ENCODE assay signal across 24 cellular contexts in genomic region chr17:1800240-1800639, GRCh38. TPM values are rescaled to one million over a fixed set of nuclear protein-coding genes. Genes with fewer than 3 reads are reported as not detected.
DNase-seq lines count a peak whose midpoint lies in the region; ATAC-seq and TF ChIP-seq lines count a peak whose summit lies in the region.
"Had no signal": no experiment of that assay in that cellular context is flagged by ENCODE, and none has a peak within 500 bp of the region (broad histone marks: within the 10 kb centered on the region; RNA-seq: fewer than 3 reads in every experiment).

No MANE protein-coding gene starts in this region.

- H3K9me3 ChIP-seq in spleen, result no peaks in the 10 kb centered on the region
- H3K9me3 ChIP-seq: Peyer's patch had no signal

- H3K27ac Mint-ChIP-seq in glutamatergic neuron (ENCODE audit: unreplicated experiment), result peak overlapping the region; percentile 67

- DNase-seq in Right ventricle myocardium inferior (ENCODE audit: missing footprints), result no peak
- DNase-seq in cardiac septum (ENCODE audit: low spot score), result no peak
- no peak for DNase-seq in glutamatergic neuron
- peak; percentile 47 for DNase-seq in left ventricle myocardium superior
- peak; percentile 25 for DNase-seq in spleen
- no peak for DNase-seq in kidney tubule cell (ENCODE audit: low spot score)
- DNase-seq: AML-193; DMS53; GDM1; MM.1S; NCI-H1092; NCI-H1436 treated with DMSO at 0.1 percent for 48 hours; NCI-H1930; NCI-H2227 treated with DMSO at 0.1 percent for 48 hours; NCI-H510A treated with DMSO at 0.1 percent for 48 hours; NCI-H748 treated with DMSO at 0.1 percent for 48 hours; NK-92 treated with Interleukin-12 subunit alpha and Interleukin-12 subunit beta, amount 100 ng/mL, for 24 hours had no signal

- WGBS in spleen, 5 donors, result 96 to 100% (median 96%) methylated on average over 5 to 7 of the region's 7 CpGs

- TF ChIP-seq POLR2A in spleen (IDR thresholded peaks at IDR 0.05), result no peak

- peaks cover 4% of the 10 kb centered on the region for H3K27me3 Mint-ChIP-seq in glutamatergic neuron (ENCODE audit: unreplicated experiment)

- peaks cover 0 to 88% (median 34%) of the 10 kb centered on the region in 6 donors for H3K36me3 ChIP-seq in spleen

- H3K9me3 Mint-ChIP-seq in glutamatergic neuron (ENCODE audit: unreplicated experiment), result peaks cover 4% of the 10 kb centered on the region

- H3K4me3 ChIP-seq in spleen, result no peak overlapping the region
- H3K4me3 ChIP-seq: K562, Peyer's patch had no signal

- ATAC-seq in Right ventricle myocardium inferior (peak; percentile 78), left ventricle myocardium superior (peak; percentile 77), GM21786 (IDR thresholded peaks at IDR 0.05; ENCODE audit: unreplicated experiment) (no peak), GM18907 (IDR thresholded peaks at IDR 0.05; ENCODE audit: unreplicated experiment) (no peak)
- ATAC-seq: K562 had no signal

- H3K4me1 Mint-ChIP-seq in glutamatergic neuron (ENCODE audit: low read depth, unreplicated experiment), result peaks cover 15% of the 10 kb centered on the region
- H3K4me1 Mint-ChIP-seq: CD14-positive monocyte had no signal

- H3K4me1 ChIP-seq in spleen, result no peaks in the 10 kb centered on the region
- H3K4me1 ChIP-seq: Peyer's patch had no signal

- no peaks in the 10 kb centered on the region for H3K36me3 Mint-ChIP-seq in glutamatergic neuron (ENCODE audit: unreplicated experiment)

- intact Hi-C loops in Right ventricle myocardium inferior (cut with DNase I) (no loop called here), cardiac septum (cut with DNase I) (no loop called here), left ventricle myocardium superior (cut with micrococcal nuclease) (no loop called here), spleen (cut with DNase I; ENCODE audit: low total_unique reads) (no loop called here)

- H3K4me3 Mint-ChIP-seq in glutamatergic neuron (ENCODE audit: unreplicated experiment), result no peak overlapping the region
- H3K4me3 Mint-ChIP-seq: CD14-positive monocyte had no signal

- H3K27me3 ChIP-seq in spleen (replicated peaks in 1 of 7), result no peaks in the 10 kb centered on the region
- H3K27me3 ChIP-seq: Peyer's patch had no signal

- H3K27ac ChIP-seq in spleen, result no peak overlapping the region
- H3K27ac ChIP-seq: 22Rv1, Peyer's patch had no signal

- TF ChIP-seq CTCF in glutamatergic neuron (IDR thresholded peaks at IDR 0.05; ENCODE audit: partially characterized antibody, unreplicated experiment) (no peak), spleen (IDR thresholded peaks at IDR 0.05 in 8 of 11, conservative IDR thresholded peaks at IDR 0.05 in 3 of 11) (no peak)

RNA-seq across cellular contexts. Expression of gene SMYD4, which starts 29.5 kb away (rescaled TPM):
- total RNA-seq in Right ventricle myocardium inferior (9.9 TPM), cardiac septum (8.8 TPM), glutamatergic neuron (ENCODE audit: unreplicated experiment) (11.4 TPM), left ventricle myocardium superior (6.9 TPM), spleen (10 to 100 TPM; 17.2 to 28.1 (median 23.8) TPM)
- 1 to 10 TPM; 3.8 to 6.1 (median 4.7) TPM for polyA plus RNA-seq in spleen

RNA-seq across cellular contexts. Expression of gene RPA1, which starts 29.6 kb away (rescaled TPM):
- total RNA-seq in Right ventricle myocardium inferior (56.3 TPM), cardiac septum (76.7 TPM), glutamatergic neuron (ENCODE audit: unreplicated experiment) (43.4 TPM), left ventricle myocardium superior (46.0 TPM), spleen (100 to 1,000 TPM in 1 of 7 donors, 10 to 100 TPM in 6; 25.2 to 101 (median 76.1) TPM)
- polyA plus RNA-seq in spleen, result 10 to 100 TPM; 20.7 to 29.5 (median 24.2) TPM

RNA-seq across cellular contexts. Expression of gene SERPINF1, which starts 38.4 kb away (rescaled TPM):
- total RNA-seq in Right ventricle myocardium inferior (198 TPM), cardiac septum (163 TPM), glutamatergic neuron (ENCODE audit: unreplicated experiment) (9.7 TPM), left ventricle myocardium superior (146 TPM), spleen (100 to 1,000 TPM in 5 of 7 donors, 10 to 100 TPM in 2; 79.8 to 361 (median 192) TPM)
- polyA plus RNA-seq in spleen, result 100 to 1,000 TPM in 1 of 3 donors, 10 to 100 TPM in 2; 53.5 to 132 (median 99.5) TPM

RNA-seq across cellular contexts. Expression of gene SERPINF2, which starts 57.6 kb away (rescaled TPM):
- total RNA-seq in Right ventricle myocardium inferior (0.73 TPM), cardiac septum (1.2 TPM), glutamatergic neuron (ENCODE audit: unreplicated experiment) (0.37 TPM), left ventricle myocardium superior (1.4 TPM), spleen (1 to 10 TPM; 1.6 to 7.9 (median 5.0) TPM)
- 1 to 10 TPM; 3.5 to 7.0 (median 4.9) TPM for polyA plus RNA-seq in spleen
- total RNA-seq: H4 had no signal
- polyA plus RNA-seq: K562 had no signal

Comparison
In these comparisons a context has a peak if more than half of its experiments do, and no peak if none do; other contexts are left out.
1. DNase-seq: peak in left ventricle myocardium superior (single experiment) and spleen (single experiment); none in Right ventricle myocardium inferior (single experiment), cardiac septum (single experiment), glutamatergic neuron (single experiment) and kidney tubule cell (single experiment).
2. ATAC-seq: peak in Right ventricle myocardium inferior (single experiment) and left ventricle myocardium superior (single experiment); none in GM21786 (single experiment) and GM18907 (single experiment).